In the genomic region with DNA sequence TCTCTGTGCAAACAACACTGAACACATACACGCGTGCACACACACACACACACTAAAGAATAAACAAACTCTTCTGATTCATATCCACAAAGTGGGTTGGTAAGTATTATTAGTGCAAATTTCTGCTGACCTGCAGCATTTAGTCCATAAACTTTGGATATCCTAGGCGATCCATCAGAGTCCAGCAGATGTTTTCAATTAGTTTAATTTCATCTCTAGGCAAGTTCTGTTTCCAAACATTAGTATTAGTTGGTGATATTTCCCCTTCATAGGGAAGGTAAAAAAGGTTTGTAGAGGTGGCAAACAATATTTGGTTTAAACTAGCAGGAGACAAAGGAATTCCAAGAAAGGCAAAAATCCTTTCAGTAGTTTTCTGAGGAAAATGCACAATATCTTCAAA, we compare ENCODE assay signal across 20 cellular contexts. TPM values are rescaled to one million over a fixed set of nuclear protein-coding genes. Genes with fewer than 3 reads are reported as not detected.
"Had no signal": no experiment of that assay in that cellular context is flagged by ENCODE, and none has a peak within 500 bp of the region (broad histone marks: within the 10 kb centered on the region; RNA-seq: fewer than 3 reads in every experiment).

No MANE protein-coding gene starts in this region.

- H3K36me3 ChIP-seq: esophagus squamous epithelium, pancreas, spleen, stomach, vagina had no signal

- H3K9me3 Mint-ChIP-seq: activated CD4-positive, alpha-beta memory T cell treated with anti-CD3 and anti-CD28 coated beads, Interleukin-2, amount 10 ng/mL, durations not matched to agents 7 days and 5 days; activated T-cell treated with anti-CD3 and anti-CD28 coated beads, Interleukin-2, amount 50 U/mL, for 4 hours; naive thymus-derived CD4-positive, alpha-beta T cell had no signal

- ATAC-seq: activated T-cell treated with anti-CD3 and anti-CD28 coated beads, Interleukin-2, amount 50 U/mL, for 4 hours; gastroesophageal sphincter; heart right ventricle; mucosa of descending colon; naive thymus-derived CD4-positive, alpha-beta T cell; pancreas; sciatic nerve had no signal

- H3K4me1 ChIP-seq: pancreas had no signal

- H3K4me3 ChIP-seq: esophagus squamous epithelium, gastroesophageal sphincter, heart right ventricle, mucosa of descending colon, pancreas, spleen, stomach, vagina had no signal

- H3K27ac Mint-ChIP-seq: activated CD4-positive, alpha-beta memory T cell treated with anti-CD3 and anti-CD28 coated beads, Interleukin-2, amount 10 ng/mL, durations not matched to agents 7 days and 5 days; naive thymus-derived CD4-positive, alpha-beta T cell had no signal

- FAIRE-seq: colon, endothelial cell of umbilical vein, pancreas had no signal

- H3K4me3 Mint-ChIP-seq: activated CD4-positive, alpha-beta memory T cell treated with anti-CD3 and anti-CD28 coated beads, Interleukin-2, amount 10 ng/mL, durations not matched to agents 7 days and 5 days; activated T-cell treated with anti-CD3 and anti-CD28 coated beads, Interleukin-2, amount 50 U/mL, for 4 hours; naive thymus-derived CD4-positive, alpha-beta T cell had no signal

- H3K27ac ChIP-seq: esophagus squamous epithelium, gastroesophageal sphincter, pancreas, stomach, vagina had no signal

- H3K27me3 ChIP-seq: esophagus squamous epithelium, gastroesophageal sphincter, pancreas, stomach, vagina had no signal

- DNase-seq: activated CD4-positive, alpha-beta memory T cell treated with anti-CD3 and anti-CD28 coated beads, Interleukin-2, amount 10 ng/mL, durations not matched to agents 7 days and 5 days; activated effector memory CD4-positive, alpha-beta T cell treated with Interleukin-2 at 50 U/mL for 16 hours; activated naive CD4-positive, alpha-beta T cell treated with anti-CD3 and anti-CD28 coated beads, Interleukin-2, amount 50 U/mL, for 16 hours; activated T-cell treated with anti-CD3 and anti-CD28 coated beads, Interleukin-2, amount 50 U/mL, for 4 hours; caudate nucleus; effector CD4-positive, alpha-beta T cell; esophagus squamous epithelium; heart right ventricle; mucosa of descending colon; naive thymus-derived CD4-positive, alpha-beta T cell; pancreas; spleen; stimulated activated CD4-positive, alpha-beta T cell treated with anti-CD3 and anti-CD28 coated beads, Interleukin-1b, Interleukin-23, amount 100 ng/mL, for 48 hours; stomach had no signal

- H3K9me3 ChIP-seq: esophagus squamous epithelium, gastroesophageal sphincter, heart right ventricle, mucosa of descending colon, pancreas, spleen, stomach, vagina had no signal

- H3K36me3 Mint-ChIP-seq: naive thymus-derived CD4-positive, alpha-beta T cell had no signal

RNA-seq across cellular contexts. Expression of a gene that starts 5.7 kb away (rescaled TPM):
- total RNA-seq: T-helper 1 cell treated with Interleukin-12 subunit alpha and Interleukin-12 subunit beta and Interleukin-4 antibody, amounts not matched to agents 30 ng/mL and 1 ng/mL, for 36 hours had no signal
